In the genomic region with DNA sequence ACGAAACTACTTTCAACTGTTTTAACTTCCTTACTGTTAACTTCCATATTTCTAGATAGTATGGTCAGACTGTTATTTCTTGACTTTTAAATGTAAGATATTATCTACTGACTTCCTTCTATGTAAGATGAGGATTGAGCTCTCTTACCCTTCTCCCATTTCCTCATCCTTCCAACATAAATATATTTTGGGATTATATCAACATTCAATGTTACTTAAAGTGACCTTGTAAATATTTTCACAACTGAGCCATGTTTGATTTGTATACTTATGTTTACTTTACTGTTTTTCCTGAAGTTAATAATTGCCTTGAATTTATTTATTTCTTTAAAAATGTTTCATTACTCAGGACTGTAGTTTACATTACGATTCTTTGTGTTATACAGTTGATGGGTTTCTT, we compare ENCODE assay signal across 17 cellular contexts.
DNase-seq lines count a peak whose midpoint lies in the region; ATAC-seq, FAIRE-seq and TF ChIP-seq lines count a peak whose summit lies in the region.
"Had no signal": no experiment of that assay in that cellular context is flagged by ENCODE, and none has a peak within 500 bp of the region (broad histone marks: within the 10 kb centered on the region; RNA-seq: fewer than 3 reads in every experiment).

No MANE protein-coding gene starts in this region.

- no TSS peak for BruUV-seq in PC-9 (replicated peaks; lab: Mats Ljungman, UMichigan)

- H3K9me2 ChIP-seq in PC-9 (ENCODE audit: insufficient read depth): no peaks in the 10 kb centered on the region

- TF ChIP-seq CTCF in 22Rv1 (IDR thresholded peaks at IDR 0.05) (no peak), right lobe of liver (IDR thresholded peaks at IDR 0.05) (no peak), WTC11 (IDR thresholded peaks at IDR 0.05) (no peak), PC-9 (conservative IDR thresholded peaks at IDR 0.05) (no peak)

- FAIRE-seq in G401.6 (lab: Jason Lieb, UNC): peak; percentile 46
- FAIRE-seq in colon (lab: Jason Lieb, UNC): peak; percentile 21
- FAIRE-seq: GM19239, H1 had no signal

- H3K4me1 Mint-ChIP-seq in WTC11: peaks cover 28% of the 10 kb centered on the region

- intact Hi-C loops in right lobe of liver (cut with DNase I): no loop called here
- intact Hi-C loops in PC-9 (cut with micrococcal nuclease; ENCODE audit: unreplicated experiment): no loop called here

- no peak overlapping the region for H2AFZ ChIP-seq in PC-9

- WGBS in right lobe of liver (ENCODE audit: insufficient coverage, low coverage, low lambda C conversion rate, missing lambda C conversion rate): 37% methylated on average over 2 of the region's 2 CpGs

- H4K20me1 ChIP-seq in PC-9 (ENCODE audit: insufficient read depth): no peaks in the 10 kb centered on the region; the same call in 1 of the 2 replicates

- DNase-seq in right lobe of liver (no peak), WTC11 (ENCODE audit: low spot score) (no peak), PC-9 (no peak)
- DNase-seq: ACHN; BE2C; C1 segment of cervical spinal cord; CD4-positive, alpha-beta memory T cell; DMS153; DMS79; GF-D8; H9 had no signal

- H3K27me3 Mint-ChIP-seq in WTC11 (ENCODE audit: low read depth): no peaks in the 10 kb centered on the region
- H3K27me3 Mint-ChIP-seq: CD4-positive, alpha-beta memory T cell had no signal

- H3K4me2 ChIP-seq in PC-9: no peak overlapping the region

- ATAC-seq in right lobe of liver (peak in 3 of 4 donors; percentile 28 to 59 (median 44)), WTC11 (no peak), GM18505 (IDR thresholded peaks at IDR 0.05; ENCODE audit: unreplicated experiment) (no peak)

- H3K36me3 ChIP-seq in right lobe of liver (no peaks in the 10 kb centered on the region), PC-9 (ENCODE audit: low read depth) (no peaks in the 10 kb centered on the region)
- H3K36me3 ChIP-seq: BE2C had no signal

- no peaks in the 10 kb centered on the region for H3K79me2 ChIP-seq in PC-9 (ENCODE audit: low read depth)

- H3K4me3 ChIP-seq in right lobe of liver (no peak overlapping the region), PC-9 (no peak overlapping the region)

- H3K4me1 ChIP-seq in right lobe of liver (peaks cover 0 to 9% (median 0%) of the 10 kb centered on the region in 4 donors), PC-9 (replicated peaks; ENCODE audit: insufficient read depth) (no peaks in the 10 kb centered on the region)
- H3K4me1 ChIP-seq: BE2C had no signal

- no peak for TF ChIP-seq POLR2A in right lobe of liver (IDR thresholded peaks at IDR 0.05)
- TF ChIP-seq POLR2A in GM18505 (IDR thresholded peaks at IDR 0.05; ENCODE audit: borderline replicate concordance, extremely low read depth, insufficient read depth, insufficient read length): no peak

- peak overlapping the region; percentile 93 for H3K27ac ChIP-seq in 22Rv1
- H3K27ac ChIP-seq in right lobe of liver: no peak overlapping the region
- no peak overlapping the region for H3K27ac ChIP-seq in PC-9

- no peaks in the 10 kb centered on the region for H3K27me3 ChIP-seq in right lobe of liver
- H3K27me3 ChIP-seq in PC-9 (ENCODE audit: insufficient read depth, low read depth): peaks cover 21% of the 10 kb centered on the region
- H3K27me3 ChIP-seq: BE2C had no signal

- POLR2A ChIA-PET in WTC11 (lab: Charles Lee) (no interaction called here), PC-9 (lab: Charles Lee; ENCODE audit: unreplicated experiment) (no interaction called here)

- H3K9me3 Mint-ChIP-seq in WTC11: peaks cover 12% of the 10 kb centered on the region

- H3K27ac Mint-ChIP-seq in WTC11: no peak overlapping the region
- H3K27ac Mint-ChIP-seq: CD4-positive, alpha-beta memory T cell; H9 had no signal

- CTCF ChIA-PET in WTC11 (lab: Charles Lee) (interaction anchor here (1.2 kb wide), 1 partner anchor 8 kb away, joined by 4 read pairs; no protein-coding TSS in a partner anchor), PC-9 (lab: Charles Lee) (interaction anchor here (0.7 kb wide), 1 partner anchor 60 kb away, joined by 3 read pairs; no protein-coding TSS in a partner anchor)

- H3K36me3 Mint-ChIP-seq in WTC11: peaks cover 2% of the 10 kb centered on the region; the same call in 1 of the 2 replicates

- no peak overlapping the region for H3K4me3 Mint-ChIP-seq in WTC11
- H3K4me3 Mint-ChIP-seq: CD4-positive, alpha-beta memory T cell; H9 had no signal

- H3K9me3 ChIP-seq in right lobe of liver (no peaks in the 10 kb centered on the region), PC-9 (ENCODE audit: insufficient read depth, low read depth) (no peaks in the 10 kb centered on the region; the same call in 1 of the 2 replicates)
- H3K9me3 ChIP-seq: BE2C had no signal

- H3F3A ChIP-seq in PC-9 (ENCODE audit: insufficient read depth, low read depth): no peaks in the 10 kb centered on the region

TF ChIP-seq in WTC11, 78 proteins besides CTCF, POLR2A, EP300 and RAD21:
- TF ChIP-seq TP53 (CRISPR knock-in tag; IDR thresholded peaks at IDR 0.05) (no peak), TEAD4 (CRISPR knock-in tag; IDR thresholded peaks at IDR 0.05) (no peak), ZNF396 (CRISPR knock-in tag; IDR thresholded peaks at IDR 0.05; ENCODE audit: borderline replicate concordance) (no peak), CREB1 (CRISPR knock-in tag; IDR thresholded peaks at IDR 0.05) (no peak), KAT7 (CRISPR knock-in tag; IDR thresholded peaks at IDR 0.05; ENCODE audit: borderline replicate concordance) (no peak), IRF2 (CRISPR knock-in tag; IDR thresholded peaks at IDR 0.05; ENCODE audit: borderline replicate concordance, low read depth) (no peak), RELA (CRISPR knock-in tag; IDR thresholded peaks at IDR 0.05; ENCODE audit: borderline replicate concordance) (no peak), ZNF317 (CRISPR knock-in tag; IDR thresholded peaks at IDR 0.05; ENCODE audit: borderline replicate concordance, low read depth) (no peak), ETV6 (CRISPR knock-in tag; IDR thresholded peaks at IDR 0.05) (no peak)
- TF ChIP-seq, protein P1, sequence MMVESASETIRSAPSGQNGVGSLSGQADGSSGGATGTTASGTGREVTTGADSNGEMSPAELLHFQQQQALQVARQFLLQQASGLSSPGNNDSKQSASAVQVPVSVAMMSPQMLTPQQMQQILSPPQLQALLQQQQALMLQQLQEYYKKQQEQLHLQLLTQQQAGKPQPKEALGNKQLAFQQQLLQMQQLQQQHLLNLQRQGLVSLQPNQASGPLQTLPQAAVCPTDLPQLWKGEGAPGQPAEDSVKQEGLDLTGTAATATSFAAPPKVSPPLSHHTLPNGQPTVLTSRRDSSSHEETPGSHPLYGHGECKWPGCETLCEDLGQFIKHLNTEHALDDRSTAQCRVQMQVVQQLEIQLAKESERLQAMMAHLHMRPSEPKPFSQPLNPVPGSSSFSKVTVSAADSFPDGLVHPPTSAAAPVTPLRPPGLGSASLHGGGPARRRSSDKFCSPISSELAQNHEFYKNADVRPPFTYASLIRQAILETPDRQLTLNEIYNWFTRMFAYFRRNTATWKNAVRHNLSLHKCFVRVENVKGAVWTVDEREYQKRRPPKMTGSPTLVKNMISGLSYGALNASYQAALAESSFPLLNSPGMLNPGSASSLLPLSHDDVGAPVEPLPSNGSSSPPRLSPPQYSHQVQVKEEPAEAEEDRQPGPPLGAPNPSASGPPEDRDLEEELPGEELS (CRISPR knock-in tag; IDR thresholded peaks at IDR 0.05): no peak
- TF ChIP-seq, protein P2, sequence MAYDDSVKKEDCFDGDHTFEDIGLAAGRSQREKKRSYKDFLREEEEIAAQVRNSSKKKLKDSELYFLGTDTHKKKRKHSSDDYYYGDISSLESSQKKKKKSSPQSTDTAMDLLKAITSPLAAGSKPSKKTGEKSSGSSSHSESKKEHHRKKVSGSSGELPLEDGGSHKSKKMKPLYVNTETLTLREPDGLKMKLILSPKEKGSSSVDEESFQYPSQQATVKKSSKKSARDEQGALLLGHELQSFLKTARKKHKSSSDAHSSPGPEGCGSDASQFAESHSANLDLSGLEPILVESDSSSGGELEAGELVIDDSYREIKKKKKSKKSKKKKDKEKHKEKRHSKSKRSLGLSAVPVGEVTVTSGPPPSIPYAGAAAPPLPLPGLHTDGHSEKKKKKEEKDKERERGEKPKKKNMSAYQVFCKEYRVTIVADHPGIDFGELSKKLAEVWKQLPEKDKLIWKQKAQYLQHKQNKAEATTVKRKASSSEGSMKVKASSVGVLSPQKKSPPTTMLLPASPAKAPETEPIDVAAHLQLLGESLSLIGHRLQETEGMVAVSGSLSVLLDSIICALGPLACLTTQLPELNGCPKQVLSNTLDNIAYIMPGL (CRISPR knock-in tag; IDR thresholded peaks at IDR 0.05): no peak
- TF ChIP-seq, protein P3, sequence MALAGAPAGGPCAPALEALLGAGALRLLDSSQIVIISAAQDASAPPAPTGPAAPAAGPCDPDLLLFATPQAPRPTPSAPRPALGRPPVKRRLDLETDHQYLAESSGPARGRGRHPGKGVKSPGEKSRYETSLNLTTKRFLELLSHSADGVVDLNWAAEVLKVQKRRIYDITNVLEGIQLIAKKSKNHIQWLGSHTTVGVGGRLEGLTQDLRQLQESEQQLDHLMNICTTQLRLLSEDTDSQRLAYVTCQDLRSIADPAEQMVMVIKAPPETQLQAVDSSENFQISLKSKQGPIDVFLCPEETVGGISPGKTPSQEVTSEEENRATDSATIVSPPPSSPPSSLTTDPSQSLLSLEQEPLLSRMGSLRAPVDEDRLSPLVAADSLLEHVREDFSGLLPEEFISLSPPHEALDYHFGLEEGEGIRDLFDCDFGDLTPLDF (CRISPR knock-in tag; IDR thresholded peaks at IDR 0.05): no peak

Comparison
In these comparisons a context has a peak if more than half of its experiments do, and no peak if none do; other contexts are left out.
1. ATAC-seq: peak in right lobe of liver (3 of 4); none in WTC11 (single experiment) and GM18505 (single experiment).